Comparison of ENCODE assay signal across 18 cellular contexts in genomic region chr10:30160431-30160982, GRCh38.
DNase-seq lines count a peak whose midpoint lies in the region; ATAC-seq and TF ChIP-seq lines count a peak whose summit lies in the region.
"Had no signal": no experiment of that assay in that cellular context is flagged by ENCODE, and none has a peak within 500 bp of the region (broad histone marks: within the 10 kb centered on the region; RNA-seq: fewer than 3 reads in every experiment).

No MANE protein-coding gene starts in this region.

- POLR2A ChIA-PET in WTC11 (lab: Charles Lee), result no interaction called here

- H3K36me3 ChIP-seq in cardiac muscle cell, result no peaks in the 10 kb centered on the region
- no peaks in the 10 kb centered on the region for H3K36me3 ChIP-seq in right atrium auricular region
- no peaks in the 10 kb centered on the region for H3K36me3 ChIP-seq in liver (ENCODE audit: control insufficient read depth in 4 of 4, insufficient read depth in 3 of 4, low read depth in 1 of 4, low read length in 3 of 4)
- H3K36me3 ChIP-seq: pancreas, tibial nerve had no signal

- 22% methylated on average over 5 of the region's 5 CpGs for WGBS in liver

- H3K9me3 Mint-ChIP-seq in WTC11, result peaks cover 21% of the 10 kb centered on the region
- no peaks in the 10 kb centered on the region for H3K9me3 Mint-ChIP-seq in activated T-helper 17 cell treated with anti-CD3 and anti-CD28 coated beads, Interleukin-2, amount 50 U/mL, for 72 hours
- H3K9me3 Mint-ChIP-seq: activated T-cell treated with anti-CD3 and anti-CD28 coated beads, Interleukin-2, amount 50 U/mL, for 4 hours had no signal

- TF ChIP-seq CTCF in cardiac muscle cell (IDR thresholded peaks at IDR 0.05; ENCODE audit: low read depth, low read length) (no peak), right atrium auricular region (IDR thresholded peaks at IDR 0.05) (no peak), WTC11 (IDR thresholded peaks at IDR 0.05) (no peak), liver (IDR thresholded peaks at IDR 0.05; ENCODE audit: low read depth, low read length, missing input control) (no peak)

- ATAC-seq in WTC11 (peak; percentile 39; the same call in 1 of the 2 replicates), HG02571 (IDR thresholded peaks at IDR 0.05; ENCODE audit: unreplicated experiment) (no peak)
- no peak for ATAC-seq in activated T-helper 17 cell treated with anti-CD3 and anti-CD28 coated beads, Interleukin-2, amount 50 U/mL, for 72 hours (replicated peaks)
- ATAC-seq: activated T-cell treated with anti-CD3 and anti-CD28 coated beads, Interleukin-2, amount 50 U/mL, for 4 hours; left colon had no signal

- no peak overlapping the region for H3K4me3 Mint-ChIP-seq in WTC11
- H3K4me3 Mint-ChIP-seq in activated T-helper 17 cell treated with anti-CD3 and anti-CD28 coated beads, Interleukin-2, amount 50 U/mL, for 72 hours, result no peak overlapping the region
- H3K4me3 Mint-ChIP-seq: activated T-cell treated with anti-CD3 and anti-CD28 coated beads, Interleukin-2, amount 50 U/mL, for 4 hours had no signal

- H3K4me3 ChIP-seq in cardiac muscle cell, result no peak overlapping the region
- no peak overlapping the region for H3K4me3 ChIP-seq in right atrium auricular region
- no peak overlapping the region for H3K4me3 ChIP-seq in liver (ENCODE audit: low read depth in 1 of 3, low read length in 3 of 3)
- H3K4me3 ChIP-seq: pancreas, tibial nerve had no signal

- H3K36me3 Mint-ChIP-seq in WTC11, result 0 out of 2 replicates have a peak, but pooled peaks cover 7% of the 10 kb centered on the region
- H3K36me3 Mint-ChIP-seq in activated T-helper 17 cell treated with anti-CD3 and anti-CD28 coated beads, Interleukin-2, amount 50 U/mL, for 72 hours (ENCODE audit: low read depth), result no peaks in the 10 kb centered on the region

- peak overlapping the region; percentile 91 for H3K27ac ChIP-seq in cardiac muscle cell
- H3K27ac ChIP-seq in right atrium auricular region, result no peak overlapping the region
- no peak overlapping the region for H3K27ac ChIP-seq in liver (ENCODE audit: low read depth in 1 of 2, low read length in 2 of 2)
- H3K27ac ChIP-seq: pancreas, tibial nerve had no signal

- DNase-seq in cardiac muscle cell (ENCODE audit: low read depth in 1 of 2, low spot score in 1 of 2) (peak; percentile 25 to 66), right atrium auricular region (ENCODE audit: low spot score) (no peak), WTC11 (ENCODE audit: low spot score) (no peak), SHP77 treated with DMSO at 0.1 percent for 48 hours (lab: John Stamatoyannopoulos, UW) (no peak), epidermal melanocyte (ENCODE audit: insufficient read length, low spot score) (no peak)
- DNase-seq: activated CD4-positive, alpha-beta T cell treated with anti-CD3 and anti-CD28 coated beads, Interleukin-2, amount 50 U/mL, for 48 hours; activated T-cell treated with anti-CD3 and anti-CD28 coated beads, Interleukin-2, amount 50 U/mL, for 4 hours; caudate nucleus; DMS79 treated with DMSO at 0.1 percent for 48 hours; effector CD8-positive, alpha-beta T cell; left colon; NCI-H1417 treated with DMSO at 0.1 percent for 48 hours; NCI-H510A; pancreas had no signal

- H3K4me1 Mint-ChIP-seq in WTC11, result peaks cover 8% of the 10 kb centered on the region
- H3K4me1 Mint-ChIP-seq in activated T-helper 17 cell treated with anti-CD3 and anti-CD28 coated beads, Interleukin-2, amount 50 U/mL, for 72 hours, result no peaks in the 10 kb centered on the region

- TF ChIP-seq RAD21 in liver (IDR thresholded peaks at IDR 0.05), result peak; percentile 18

- H3K27ac Mint-ChIP-seq in WTC11, result no peak overlapping the region
- no peak overlapping the region for H3K27ac Mint-ChIP-seq in activated T-helper 17 cell treated with anti-CD3 and anti-CD28 coated beads, Interleukin-2, amount 50 U/mL, for 72 hours

- H3K27me3 ChIP-seq in cardiac muscle cell, result no peaks in the 10 kb centered on the region
- H3K27me3 ChIP-seq in right atrium auricular region, result no peaks in the 10 kb centered on the region
- no peaks in the 10 kb centered on the region for H3K27me3 ChIP-seq in liver (ENCODE audit: control insufficient read depth in 4 of 4, insufficient read depth in 4 of 4, low read length in 3 of 4)
- H3K27me3 ChIP-seq: pancreas, tibial nerve had no signal

- peak overlapping the region in 1 of 2 donors; percentile 13 for H3K9ac ChIP-seq in liver (ENCODE audit: low read depth in 1 of 2, low read length in 2 of 2)

- CTCF ChIA-PET in WTC11 (lab: Charles Lee), result no interaction called here

- H3K4me1 ChIP-seq in cardiac muscle cell (ENCODE audit: low read depth) (peaks cover 26% of the 10 kb centered on the region), right atrium auricular region (no peaks in the 10 kb centered on the region), liver (ENCODE audit: control insufficient read depth in 4 of 4, insufficient read depth in 4 of 4, low read length in 3 of 4) (peaks cover 0 to 9% (median 4%) of the 10 kb centered on the region in 4 donors)
- H3K4me1 ChIP-seq: pancreas, tibial nerve had no signal

- H3K27me3 Mint-ChIP-seq in WTC11 (ENCODE audit: low read depth), result no peaks in the 10 kb centered on the region
- peaks cover 10% of the 10 kb centered on the region for H3K27me3 Mint-ChIP-seq in activated T-helper 17 cell treated with anti-CD3 and anti-CD28 coated beads, Interleukin-2, amount 50 U/mL, for 72 hours

- H3K9me3 ChIP-seq in cardiac muscle cell (ENCODE audit: low read depth) (no peaks in the 10 kb centered on the region), right atrium auricular region (no peaks in the 10 kb centered on the region), liver (ENCODE audit: control insufficient read depth in 4 of 4, low read length in 3 of 4) (no peaks in the 10 kb centered on the region)
- H3K9me3 ChIP-seq: pancreas, tibial nerve had no signal

TF ChIP-seq in WTC11, 78 proteins besides CTCF, POLR2A, EP300 and RAD21:
- TF ChIP-seq ARID4B (CRISPR knock-in tag; IDR thresholded peaks at IDR 0.05; ENCODE audit: borderline replicate concordance), result no peak

TF ChIP-seq in liver, 16 proteins besides CTCF, POLR2A, EP300 and RAD21:
- TF ChIP-seq SP1 (IDR thresholded peaks at IDR 0.05) (peak; percentile 68), HNF4A (conservative IDR thresholded peaks at IDR 0.05) (peak; percentile 79), JUND (IDR thresholded peaks at IDR 0.05) (peak in 1 of 2 donors; percentile 17), REST (IDR thresholded peaks at IDR 0.05) (no peak), ATF3 (IDR thresholded peaks at IDR 0.05) (no peak), HNF4G (IDR thresholded peaks at IDR 0.05) (peak; percentile 73)
TF ChIP-seq in liver: peak in this region for 4.

Comparison
In these comparisons a context has a peak if more than half of its experiments do, and no peak if none do; other contexts are left out.
1. DNase-seq: peak in cardiac muscle cell (2 of 2); none in right atrium auricular region (single experiment), WTC11 (single experiment), SHP77 treated with DMSO at 0.1 percent for 48 hours (single experiment) and epidermal melanocyte (single experiment).